1 cellular context compared by ENCODE assay signal in genomic region chrX:47560831-47561652, GRCh38.
TF ChIP-seq lines count a peak whose summit lies in the region.

Gene ARAF, plus strand, starts transcription at chrX:47561205. Its CDS starts 1,763 bp downstream, at chrX:47562968.

TF ChIP-seq in K562, 482 proteins besides CTCF, POLR2A, EP300 and RAD21 (continued from another document and continues in another):
- TF ChIP-seq FOS (IDR thresholded peaks at IDR 0.05; ENCODE audit: extremely low read depth, insufficient read length) (peak; percentile 98), TGIF2 (CRISPR knock-in tag; IDR thresholded peaks at IDR 0.05) (no peak), CCAR2 (IDR thresholded peaks at IDR 0.05; ENCODE audit: low read depth, low read length) (no peak), NCOA2 (IDR thresholded peaks at IDR 0.05; ENCODE audit: partially characterized antibody in 2 of 2) (no peak), EHMT2 (IDR thresholded peaks at IDR 0.05) (no peak), NFIX (CRISPR knock-in tag; IDR thresholded peaks at IDR 0.05; ENCODE audit: low read depth) (no peak), NR3C1 (CRISPR knock-in tag; IDR thresholded peaks at IDR 0.05) (no peak), MYNN (IDR thresholded peaks at IDR 0.05) (0 out of 2 replicates have a peak, but pooled peaks have one; percentile 43), MYNN (CRISPR knock-in tag; IDR thresholded peaks at IDR 0.05) (no peak), MAFK (IDR thresholded peaks at IDR 0.05; ENCODE audit: low read length) (no peak), PHF20 (IDR thresholded peaks at IDR 0.05; ENCODE audit: partially characterized antibody) (no peak), ZNF280B (CRISPR knock-in tag; IDR thresholded peaks at IDR 0.05) (no peak), ZFP1 (CRISPR knock-in tag; IDR thresholded peaks at IDR 0.05) (no peak), ZBTB11 (CRISPR knock-in tag; IDR thresholded peaks at IDR 0.05) (no peak), DMBX1 (CRISPR knock-in tag; IDR thresholded peaks at IDR 0.05; ENCODE audit: borderline replicate concordance) (no peak), RFX7 (CRISPR knock-in tag; IDR thresholded peaks at IDR 0.05) (no peak), POLR3A (IDR thresholded peaks at IDR 0.05; ENCODE audit: borderline replicate concordance, extremely low read depth, insufficient read depth, insufficient read length) (no peak), PURB (CRISPR knock-in tag; IDR thresholded peaks at IDR 0.05; ENCODE audit: low read depth) (no peak), SIX5 (IDR thresholded peaks at IDR 0.05; ENCODE audit: borderline replicate concordance in 1 of 2, insufficient read depth in 1 of 2, low read depth in 1 of 2, low read length in 2 of 2) (peak; percentile 42; a peak in 2 of 4 replicates), PHTF2 (CRISPR knock-in tag; IDR thresholded peaks at IDR 0.05) (no peak), FOXA1 (IDR thresholded peaks at IDR 0.05; ENCODE audit: borderline replicate concordance) (no peak), KDM2B (CRISPR knock-in tag; IDR thresholded peaks at IDR 0.05) (no peak), EGR1 (conservative IDR thresholded peaks at IDR 0.05) (peak; percentile 55; the same call in 1 of the 2 replicates), RERE (CRISPR knock-in tag; IDR thresholded peaks at IDR 0.05; ENCODE audit: borderline replicate concordance) (no peak), HINFP (tag; conservative IDR thresholded peaks at IDR 0.05; ENCODE audit: low read depth) (no peak), ARNT (IDR thresholded peaks at IDR 0.05) (no peak), CLOCK (CRISPR knock-in tag; IDR thresholded peaks at IDR 0.05; ENCODE audit: borderline replicate concordance) (no peak), KHSRP (IDR thresholded peaks at IDR 0.05) (no peak), HLTF (IDR thresholded peaks at IDR 0.05) (peak; percentile 47; the same call in 1 of the 2 replicates), RREB1 (CRISPR knock-in tag; IDR thresholded peaks at IDR 0.05) (no peak), ETV5 (CRISPR knock-in tag; IDR thresholded peaks at IDR 0.05; ENCODE audit: low read depth) (peak; percentile 58; the same call in 1 of the 2 replicates), CGGBP1 (CRISPR knock-in tag; IDR thresholded peaks at IDR 0.05) (no peak), PCBP1 (IDR thresholded peaks at IDR 0.05; ENCODE audit: low read depth, low read length, poor library complexity, severe bottlenecking) (peak; percentile 70), TFAP4 (CRISPR knock-in tag; IDR thresholded peaks at IDR 0.05; ENCODE audit: borderline replicate concordance) (peak; percentile 80), BRF2 (IDR thresholded peaks at IDR 0.05; ENCODE audit: borderline replicate concordance, insufficient read depth, insufficient read length) (no peak), ZNF57 (CRISPR knock-in tag; IDR thresholded peaks at IDR 0.05) (no peak), NCOA6 (IDR thresholded peaks at IDR 0.05) (no peak)
